Comparison of ENCODE assay signal across 1 cellular context in genomic region chr22:20916916-20917810, GRCh38.
TF ChIP-seq lines count a peak whose summit lies in the region.

Gene CRKL, plus strand, starts transcription at chr22:20917407. Its CDS starts 528 bp downstream, at chr22:20917935.

TF ChIP-seq in HepG2, 621 proteins besides CTCF, POLR2A, EP300 and RAD21 (continued from another document and continues in another):
- TF ChIP-seq POLR2AphosphoS5 (IDR thresholded peaks at IDR 0.05; ENCODE audit: low read depth, low read length): peak; percentile 75
- no peak; the same call in 1 of the 2 replicates for TF ChIP-seq ZBTB44 (CRISPR knock-in tag; IDR thresholded peaks at IDR 0.05)
- no peak for TF ChIP-seq ZNF841 (CRISPR knock-in tag; IDR thresholded peaks at IDR 0.05; ENCODE audit: borderline replicate concordance)
- TF ChIP-seq ZFYVE20 (CRISPR knock-in tag; IDR thresholded peaks at IDR 0.05; ENCODE audit: borderline replicate concordance, low read depth): no peak
- TF ChIP-seq ZKSCAN8 (CRISPR knock-in tag; IDR thresholded peaks at IDR 0.05; ENCODE audit: borderline replicate concordance): peak; percentile 82; the same call in 1 of the 2 replicates
- peak; percentile 60; the same call in 1 of the 2 replicates for TF ChIP-seq ZNF205 (CRISPR knock-in tag; IDR thresholded peaks at IDR 0.05)
- peak; percentile 82; the same call in 1 of the 2 replicates for TF ChIP-seq ZNF691 (CRISPR knock-in tag; IDR thresholded peaks at IDR 0.05; ENCODE audit: borderline replicate concordance, low read depth)
- TF ChIP-seq SP5 (CRISPR knock-in tag; IDR thresholded peaks at IDR 0.05; ENCODE audit: borderline replicate concordance, low read depth): peak; percentile 99
- TF ChIP-seq E2F2 (CRISPR knock-in tag; IDR thresholded peaks at IDR 0.05; ENCODE audit: borderline replicate concordance): no peak; the same call in 1 of the 2 replicates
- TF ChIP-seq SAP130 (CRISPR knock-in tag; IDR thresholded peaks at IDR 0.05; ENCODE audit: low read depth): peak; percentile 98
- peak; percentile 74; the same call in 1 of the 2 replicates for TF ChIP-seq RELA (CRISPR knock-in tag; IDR thresholded peaks at IDR 0.05)
- TF ChIP-seq AKNA (CRISPR knock-in tag; IDR thresholded peaks at IDR 0.05; ENCODE audit: borderline replicate concordance): no peak
- peak; percentile 59 for TF ChIP-seq SKIL (CRISPR knock-in tag; IDR thresholded peaks at IDR 0.05; ENCODE audit: borderline replicate concordance)
- no peak for TF ChIP-seq HNRNPUL1 (IDR thresholded peaks at IDR 0.05; ENCODE audit: low read depth, low read length)
- TF ChIP-seq TMF1 (CRISPR knock-in tag; IDR thresholded peaks at IDR 0.05; ENCODE audit: low read depth): no peak
- peak; percentile 73 for TF ChIP-seq ZFX (CRISPR knock-in tag; IDR thresholded peaks at IDR 0.05; ENCODE audit: low read depth)
- TF ChIP-seq ZNF776 (CRISPR knock-in tag; IDR thresholded peaks at IDR 0.05): 0 out of 2 replicates have a peak, but pooled peaks have one; percentile 15
- peak; percentile 27; the same call in 1 of the 2 replicates for TF ChIP-seq GFI1 (CRISPR knock-in tag; IDR thresholded peaks at IDR 0.05; ENCODE audit: borderline replicate concordance)
- no peak for TF ChIP-seq ZNF562 (CRISPR knock-in tag; IDR thresholded peaks at IDR 0.05; ENCODE audit: borderline replicate concordance)
- TF ChIP-seq AKAP8 (CRISPR knock-in tag; IDR thresholded peaks at IDR 0.05): peak; percentile 18; the same call in 1 of the 2 replicates
- peak; percentile 94 for TF ChIP-seq ZSCAN21 (CRISPR knock-in tag; IDR thresholded peaks at IDR 0.05; ENCODE audit: borderline replicate concordance)
- TF ChIP-seq ZNF143 (CRISPR knock-in tag; IDR thresholded peaks at IDR 0.05): peak; percentile 81
- TF ChIP-seq KLF12 (CRISPR knock-in tag; IDR thresholded peaks at IDR 0.05; ENCODE audit: borderline replicate concordance): 0 out of 2 replicates have a peak, but pooled peaks have one; percentile 42
- peak; percentile 80 to 81 for TF ChIP-seq NR2F1 (CRISPR knock-in tag; IDR thresholded peaks at IDR 0.05)
- no peak for TF ChIP-seq CBX2 (IDR thresholded peaks at IDR 0.05; ENCODE audit: low read depth, low read length)
- TF ChIP-seq CBX2 (CRISPR knock-in tag; IDR thresholded peaks at IDR 0.05; ENCODE audit: low read depth): no peak
- TF ChIP-seq ZFP37 (CRISPR knock-in tag; IDR thresholded peaks at IDR 0.05; ENCODE audit: borderline replicate concordance): peak; percentile 74
- TF ChIP-seq RAD51 (IDR thresholded peaks at IDR 0.05; ENCODE audit: borderline replicate concordance): no peak
- no peak for TF ChIP-seq SNAPC5 (CRISPR knock-in tag; IDR thresholded peaks at IDR 0.05; ENCODE audit: borderline replicate concordance)
- peak; percentile 86; the same call in 1 of the 2 replicates for TF ChIP-seq TSC22D2 (CRISPR knock-in tag; IDR thresholded peaks at IDR 0.05; ENCODE audit: borderline replicate concordance)
- peak; percentile 74; the same call in 1 of the 2 replicates for TF ChIP-seq ZBTB43 (CRISPR knock-in tag; conservative IDR thresholded peaks at IDR 0.05)
- peak; percentile 79 for TF ChIP-seq POGZ (CRISPR knock-in tag; IDR thresholded peaks at IDR 0.05)
- peak; percentile 51 for TF ChIP-seq ZNF547 (CRISPR knock-in tag; IDR thresholded peaks at IDR 0.05)
- no peak for TF ChIP-seq LBX2 (CRISPR knock-in tag; IDR thresholded peaks at IDR 0.05; ENCODE audit: borderline replicate concordance)
- TF ChIP-seq AGO1 (IDR thresholded peaks at IDR 0.05; ENCODE audit: low read depth, low read length, poor library complexity, severe bottlenecking): no peak
- no peak for TF ChIP-seq TBX3 (IDR thresholded peaks at IDR 0.05; ENCODE audit: borderline replicate concordance)
- peak; percentile 95 for TF ChIP-seq NAIF1 (CRISPR knock-in tag; IDR thresholded peaks at IDR 0.05; ENCODE audit: borderline replicate concordance)
- no peak for TF ChIP-seq EEA1 (CRISPR knock-in tag; IDR thresholded peaks at IDR 0.05; ENCODE audit: borderline replicate concordance)
- TF ChIP-seq ZNF34 (CRISPR knock-in tag; IDR thresholded peaks at IDR 0.05; ENCODE audit: borderline replicate concordance): no peak
- no peak; the same call in 1 of the 2 replicates for TF ChIP-seq ZNF160 (CRISPR knock-in tag; IDR thresholded peaks at IDR 0.05)
- no peak for TF ChIP-seq NR3C1 (CRISPR knock-in tag; IDR thresholded peaks at IDR 0.05)
- no peak for TF ChIP-seq ZKSCAN5 (CRISPR knock-in tag; IDR thresholded peaks at IDR 0.05)
- TF ChIP-seq RORA (CRISPR knock-in tag; IDR thresholded peaks at IDR 0.05): no peak
- peak; percentile 43; the same call in 1 of the 2 replicates for TF ChIP-seq MEIS1 (CRISPR knock-in tag; IDR thresholded peaks at IDR 0.05; ENCODE audit: borderline replicate concordance)
- TF ChIP-seq GRHL1 (CRISPR knock-in tag; conservative IDR thresholded peaks at IDR 0.05): no peak
- TF ChIP-seq KDM4B (CRISPR knock-in tag; IDR thresholded peaks at IDR 0.05): peak; percentile 65; the same call in 1 of the 2 replicates
- TF ChIP-seq ZNF569 (CRISPR knock-in tag; IDR thresholded peaks at IDR 0.05; ENCODE audit: borderline replicate concordance): no peak
- TF ChIP-seq ZBTB8A (CRISPR knock-in tag; IDR thresholded peaks at IDR 0.05; ENCODE audit: borderline replicate concordance, low read depth): no peak
- TF ChIP-seq KAT2B (IDR thresholded peaks at IDR 0.05; ENCODE audit: borderline replicate concordance, low read depth, low read length): no peak
- TF ChIP-seq DNMT3B (CRISPR knock-in tag; conservative IDR thresholded peaks at IDR 0.05): no peak
- 0 out of 2 replicates have a peak, but pooled peaks have one; percentile 41 for TF ChIP-seq REXO4 (CRISPR knock-in tag; IDR thresholded peaks at IDR 0.05; ENCODE audit: borderline replicate concordance)
- TF ChIP-seq SMYD3 (CRISPR knock-in tag; IDR thresholded peaks at IDR 0.05): no peak
- TF ChIP-seq SNRNP70 (IDR thresholded peaks at IDR 0.05; ENCODE audit: low read depth, low read length): no peak
- no peak; the same call in 1 of the 2 replicates for TF ChIP-seq CHCHD3 (CRISPR knock-in tag; IDR thresholded peaks at IDR 0.05)
- TF ChIP-seq GLI4 (CRISPR knock-in tag; IDR thresholded peaks at IDR 0.05; ENCODE audit: borderline replicate concordance): no peak
- TF ChIP-seq ZNF672 (CRISPR knock-in tag; IDR thresholded peaks at IDR 0.05): no peak
